In the genomic region with DNA sequence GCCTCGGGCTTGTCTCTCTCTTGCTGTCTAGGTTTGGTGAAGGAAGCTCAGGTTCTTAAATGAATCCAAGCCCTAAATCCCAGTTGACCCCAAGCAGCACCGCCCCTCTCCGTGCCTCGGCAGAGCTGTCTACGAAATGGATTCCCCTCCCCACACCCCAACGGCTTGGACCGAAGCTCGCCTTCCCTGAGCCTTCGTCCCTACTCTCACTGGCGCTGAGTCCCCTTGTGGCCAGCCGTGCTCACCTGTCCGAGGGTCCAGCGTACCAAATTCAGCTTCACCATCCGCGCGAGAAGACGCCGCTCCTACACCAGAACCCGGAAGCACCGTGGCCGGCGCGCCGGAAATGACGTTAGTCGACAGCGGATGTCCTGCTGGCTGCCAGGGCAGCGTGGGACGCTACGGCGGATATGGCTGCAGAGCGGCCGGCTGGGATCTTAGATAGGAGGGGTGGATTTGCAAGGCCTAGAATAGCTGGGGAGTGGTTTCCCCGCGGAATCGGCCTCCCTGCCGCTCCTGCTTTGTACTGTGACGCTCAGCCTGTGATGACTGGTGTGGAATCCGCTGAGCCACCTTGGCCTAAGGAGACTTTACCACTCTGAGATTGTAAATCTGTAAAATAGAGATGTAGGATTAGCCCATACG, we compare ENCODE assay signal across 8 cellular contexts. TPM values are rescaled to one million over a fixed set of nuclear protein-coding genes. Genes with fewer than 3 reads are reported as not detected.
DNase-seq lines count a peak whose midpoint lies in the region; TF ChIP-seq lines count a peak whose summit lies in the region.

Gene TFIP11 (minus strand): TSS at position 325 of the 645 bp plus-strand sequence. CDS start 2,201 bp downstream, outside the sequence.

- H3T11ph ChIP-seq in H9 (ENCODE audit: low read length): no peak within 1 kb of the TSS

- no peaks in the 10 kb centered on the region for H4K20me1 ChIP-seq in H9 (ENCODE audit: control insufficient read depth, insufficient read depth, insufficient read length)
- H4K20me1 ChIP-seq in MM.1S (ENCODE audit: insufficient read depth, low read length): no peaks in the 10 kb centered on the region

- H2AFZ ChIP-seq in H9 (ENCODE audit: low read length) (no peak within 1 kb of the TSS), MM.1S (ENCODE audit: low read length) (peak within 1 kb of the TSS; percentile 86)

- H3K18ac ChIP-seq in H9 (ENCODE audit: insufficient read length, low read depth, low read length): no peak within 1 kb of the TSS

- no peak within 1 kb of the TSS for H2BK120ac ChIP-seq in H9 (ENCODE audit: low read depth, low read length, poor library complexity, severe bottlenecking)

- H3K27me3 ChIP-seq in H9 (ENCODE audit: insufficient read depth, low read length): no peaks in the 10 kb centered on the region
- no peaks in the 10 kb centered on the region for H3K27me3 ChIP-seq in MM.1S (replicated peaks; ENCODE audit: insufficient read depth, low read length)
- H3K27me3 ChIP-seq in SJSA1 (replicated peaks): no peaks in the 10 kb centered on the region
- no peaks in the 10 kb centered on the region for H3K27me3 ChIP-seq in stomach

- intact Hi-C loops in stomach (cut with DNase I; ENCODE audit: low total_unique reads): no loop called here

- H2BK15ac ChIP-seq in H9 (ENCODE audit: low read depth, low read length): no peak within 1 kb of the TSS

- H3K9me3 Mint-ChIP-seq in H9: no peaks in the 10 kb centered on the region
- no peaks in the 10 kb centered on the region for H3K9me3 Mint-ChIP-seq in neural crest cell

- H3K27ac Mint-ChIP-seq in H9 (peak within 1 kb of the TSS; percentile 98 to 99 (median 99)), neural crest cell (ENCODE audit: unreplicated experiment) (peak within 1 kb of the TSS; percentile 97)

- WGBS in H9 (ENCODE audit: extremely low coverage, insufficient read length, low lambda C conversion rate): no CpG with 5 or more reads among the region's 40 CpGs
- 0% methylated on average over 38 to 40 of the region's 40 CpGs for WGBS in stomach, 5 donors

- peaks cover 3% of the 10 kb centered on the region; the same call in 1 of the 2 replicates for H3K79me2 ChIP-seq in H9 (ENCODE audit: insufficient read depth, low read length)
- H3K79me2 ChIP-seq in MM.1S (ENCODE audit: low read length): peaks cover 51% of the 10 kb centered on the region

- TF ChIP-seq CTCF in H9 (conservative IDR thresholded peaks at IDR 0.05): peak; percentile 48
- TF ChIP-seq CTCF in MM.1S (IDR thresholded peaks at IDR 0.05; ENCODE audit: low read length): 0 out of 2 replicates have a peak, but pooled peaks have one; percentile 7
- no peak for TF ChIP-seq CTCF in foreskin fibroblast (IDR thresholded peaks at IDR 0.05; ENCODE audit: low read depth, low read length)
- TF ChIP-seq CTCF in neural crest cell (conservative IDR thresholded peaks at IDR 0.05): no peak
- TF ChIP-seq CTCF in stomach (IDR thresholded peaks at IDR 0.05): no peak

- H3K4me2 ChIP-seq in H9 (ENCODE audit: insufficient read depth, insufficient read length, low read length) (peak within 1 kb of the TSS; percentile 94), MM.1S (ENCODE audit: low read depth, low read length) (peak within 1 kb of the TSS; percentile 93)

- H3K4me3 Mint-ChIP-seq in H9 (peak within 1 kb of the TSS; percentile 100), neural crest cell (peak within 1 kb of the TSS; percentile 99)

- peak within 1 kb of the TSS; percentile 71 for H3K9ac ChIP-seq in ES-I3 (ENCODE audit: low read depth, low read length)
- peak within 1 kb of the TSS; percentile 88 for H3K9ac ChIP-seq in H9 (ENCODE audit: extremely low read depth, insufficient read length, low read length)
- peak within 1 kb of the TSS; percentile 76 for H3K9ac ChIP-seq in MM.1S (ENCODE audit: low read length)

- H3F3A ChIP-seq in MM.1S (ENCODE audit: insufficient read depth, low read length): peaks cover 9% of the 10 kb centered on the region

- no peak within 1 kb of the TSS for H4K91ac ChIP-seq in H9 (ENCODE audit: insufficient read length, low read depth, low read length)

- no peak within 1 kb of the TSS for H3K4ac ChIP-seq in H9 (ENCODE audit: low read depth, low read length)

- no peak within 1 kb of the TSS for H2BK20ac ChIP-seq in H9 (ENCODE audit: low read depth, low read length, poor library complexity, severe bottlenecking)

- H2BK5ac ChIP-seq in H9 (ENCODE audit: insufficient read length, low read length): no peak within 1 kb of the TSS

- DNase-seq in H9: peak; percentile 97
- peak; percentile 94 for DNase-seq in MM.1S
- peak; percentile 83 to 94 for DNase-seq in SJSA1 (ENCODE audit: low read depth in 1 of 2, low spot score in 2 of 2)
- DNase-seq in activated naive CD4-positive, alpha-beta T cell (lab: John Stamatoyannopoulos, UW): peak; percentile 68 to 85 (median 83)
- peak; percentile 86 to 97 for DNase-seq in foreskin fibroblast
- peak; percentile 88 for DNase-seq in neural crest cell (ENCODE audit: low read depth, low spot score)
- DNase-seq in stomach: peak; percentile 97

- no peak within 1 kb of the TSS for H3K56ac ChIP-seq in H9 (ENCODE audit: insufficient read length, low read depth, low read length)

- no peak within 1 kb of the TSS for H2BK12ac ChIP-seq in H9 (ENCODE audit: insufficient read length, low read depth, low read length)

- TF ChIP-seq EP300 in stomach (IDR thresholded peaks at IDR 0.05): no peak

- H3K14ac ChIP-seq in H9 (ENCODE audit: insufficient read depth, low read length): peak within 1 kb of the TSS; percentile 65; the same call in 1 of the 2 replicates

- peaks cover 10% of the 10 kb centered on the region for H3K23me2 ChIP-seq in H9 (ENCODE audit: insufficient read length, low read depth, low read length, poor library complexity, severe bottlenecking)

- H3K36me3 ChIP-seq in ES-I3 (ENCODE audit: insufficient read depth, low read length): peaks cover 13% of the 10 kb centered on the region; the same call in 1 of the 2 replicates
- H3K36me3 ChIP-seq in MM.1S (replicated peaks; ENCODE audit: insufficient read depth, low read length): peaks cover 8% of the 10 kb centered on the region; the same call in 1 of the 2 replicates
- H3K36me3 ChIP-seq in SJSA1: peaks cover 31% of the 10 kb centered on the region
- H3K36me3 ChIP-seq in stomach: peaks cover 21 to 33% (median 30%) of the 10 kb centered on the region in 4 donors

- no peak within 1 kb of the TSS for H3K23ac ChIP-seq in H9 (ENCODE audit: insufficient read length, low read depth, low read length)

- H3K9me3 ChIP-seq in ES-I3 (ENCODE audit: control insufficient read depth, insufficient read depth, low read length) (no peaks in the 10 kb centered on the region), H9 (ENCODE audit: control insufficient read depth, low read depth, low read length) (no peaks in the 10 kb centered on the region), MM.1S (replicated peaks; ENCODE audit: insufficient read depth, low read length) (no peaks in the 10 kb centered on the region), SJSA1 (replicated peaks) (no peaks in the 10 kb centered on the region), stomach (no peaks in the 10 kb centered on the region)

- H3K4me1 ChIP-seq in ES-I3 (ENCODE audit: insufficient read depth, low read length) (peaks cover 4% of the 10 kb centered on the region), H9 (ENCODE audit: insufficient read depth, low read length) (peaks cover 3% of the 10 kb centered on the region), MM.1S (ENCODE audit: low read length) (peaks cover 16% of the 10 kb centered on the region), SJSA1 (replicated peaks) (peaks cover 13% of the 10 kb centered on the region), stomach (peaks cover 12 to 34% (median 27%) of the 10 kb centered on the region in 4 donors)

- no peak within 1 kb of the TSS for H2AK5ac ChIP-seq in H9 (ENCODE audit: insufficient read length, low read length)

- H3K27me3 Mint-ChIP-seq in H9 (ENCODE audit: low read depth) (no peaks in the 10 kb centered on the region), neural crest cell (ENCODE audit: low read depth) (no peaks in the 10 kb centered on the region)

- H3K36me3 Mint-ChIP-seq in H9 (ENCODE audit: insufficient read depth in 1 of 3, low read depth in 3 of 3): peaks cover 10 to 27% (median 17%) of the 10 kb centered on the region in 3 experiments; a peak in 6 of 7 replicates
- peaks cover 9% of the 10 kb centered on the region for H3K36me3 Mint-ChIP-seq in neural crest cell (ENCODE audit: low read depth)

- peak within 1 kb of the TSS; percentile 92 for H3K4me3 ChIP-seq in MM.1S (ENCODE audit: low read length)
- H3K4me3 ChIP-seq in SJSA1: peak within 1 kb of the TSS; percentile 58
- peak within 1 kb of the TSS; percentile 80 to 100 for H3K4me3 ChIP-seq in foreskin fibroblast (ENCODE audit: low read depth in 1 of 2, low read length in 2 of 2)
- peak within 1 kb of the TSS; percentile 77 to 90 (median 85) for H3K4me3 ChIP-seq in stomach

- H4K5ac ChIP-seq in H9 (ENCODE audit: insufficient read length, low read depth, low read length): no peak within 1 kb of the TSS

- peaks cover 20 to 24% of the 10 kb centered on the region in 2 experiments for H3K4me1 Mint-ChIP-seq in H9
- peaks cover 39% of the 10 kb centered on the region for H3K4me1 Mint-ChIP-seq in neural crest cell

- no peaks in the 10 kb centered on the region for H3K9me2 ChIP-seq in MM.1S (replicated peaks; ENCODE audit: insufficient read depth, low read length)

- peak in 1 of 4 donors; percentile 36 for TF ChIP-seq POLR2A in stomach (IDR thresholded peaks at IDR 0.05)

- no peaks in the 10 kb centered on the region for H3K79me1 ChIP-seq in H9 (ENCODE audit: insufficient read depth, low read depth, low read length, poor library complexity, severe bottlenecking)

- H3K27ac ChIP-seq in H9 (ENCODE audit: insufficient read length, low read depth, low read length) (no peak within 1 kb of the TSS), MM.1S (ENCODE audit: low read length) (peak within 1 kb of the TSS; percentile 20; the same call in 1 of the 2 replicates), SJSA1 (peak within 1 kb of the TSS; percentile 41), stomach (peak within 1 kb of the TSS; percentile 80 to 87 (median 82))

- H4K8ac ChIP-seq in H9 (replicated peaks; ENCODE audit: insufficient read length, low read depth, low read length): no peak within 1 kb of the TSS

RNA-seq across cellular contexts. Expression of gene TFIP11, which starts in this region (rescaled TPM):
- total RNA-seq in H9 (2021) (36.4 and 37.7 TPM in 2 replicates), neural crest cell (33.6 and 34.3 TPM in 2 replicates), stomach (10 to 100 TPM; 11.6 to 48.7 (median 22.8) TPM)
- total RNA-seq in SJSA1 (2014; rRNA removed; shearing (Covaris generic)): 25.3 and 29.5 TPM in 2 replicates
- polyA plus RNA-seq in stomach: 10 to 100 TPM; 11.6 to 24.7 (median 15.1) TPM

Comparison
In these comparisons a context has a peak if more than half of its experiments do, and no peak if none do; other contexts are left out.
1. CTCF ChIP-seq: peak in H9 (single experiment) and MM.1S (single experiment); none in foreskin fibroblast (single experiment), neural crest cell (single experiment) and stomach (0 of 7).
2. Peak in every context shown above with its lines, with median percentiles within 50 percentile points of each other: H3K9ac ChIP-seq, DNase-seq and H3K4me3 ChIP-seq.